1 cellular context compared by ENCODE assay signal in genomic region chr12:86229772-86230171, GRCh38.
TF ChIP-seq lines count a peak whose summit lies in the region.

No MANE protein-coding gene starts in this region.

TF ChIP-seq in endothelial cell of umbilical vein, 7 proteins besides CTCF, POLR2A, EP300 and RAD21:
- TF ChIP-seq POLR2AphosphoS5 (IDR thresholded peaks at IDR 0.05; ENCODE audit: insufficient read depth, low read depth, low read length), result no peak
- TF ChIP-seq FOS (IDR thresholded peaks at IDR 0.05; ENCODE audit: borderline replicate concordance, insufficient read depth, low read length), result no peak
- no peak for TF ChIP-seq JUN (IDR thresholded peaks at IDR 0.05; ENCODE audit: borderline replicate concordance, insufficient read depth, insufficient read length, low read depth)
- no peak for TF ChIP-seq GATA2 (IDR thresholded peaks at IDR 0.05; ENCODE audit: insufficient read depth, insufficient read length, low read depth, low read length)
- TF ChIP-seq EZH2 (IDR thresholded peaks at IDR 0.05; ENCODE audit: borderline replicate concordance, low read depth, low read length, severe bottlenecking), result no peak
- no peak for TF ChIP-seq MAX (IDR thresholded peaks at IDR 0.05; ENCODE audit: insufficient read depth, insufficient read length)
- no peak for TF ChIP-seq MYC (IDR thresholded peaks at IDR 0.05; ENCODE audit: low read depth, low read length)
